Comparison of ENCODE assay signal across 1 cellular context in genomic region chr2:223944704-223945531, GRCh38.
A peak's percentile ranks its signal among the peaks of the same experiment; 100 is the strongest.
TF ChIP-seq lines count a peak whose summit lies in the region.

A gene with protein sequence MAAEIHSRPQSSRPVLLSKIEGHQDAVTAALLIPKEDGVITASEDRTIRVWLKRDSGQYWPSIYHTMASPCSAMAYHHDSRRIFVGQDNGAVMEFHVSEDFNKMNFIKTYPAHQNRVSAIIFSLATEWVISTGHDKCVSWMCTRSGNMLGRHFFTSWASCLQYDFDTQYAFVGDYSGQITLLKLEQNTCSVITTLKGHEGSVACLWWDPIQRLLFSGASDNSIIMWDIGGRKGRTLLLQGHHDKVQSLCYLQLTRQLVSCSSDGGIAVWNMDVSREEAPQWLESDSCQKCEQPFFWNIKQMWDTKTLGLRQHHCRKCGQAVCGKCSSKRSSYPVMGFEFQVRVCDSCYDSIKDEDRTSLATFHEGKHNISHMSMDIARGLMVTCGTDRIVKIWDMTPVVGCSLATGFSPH (minus strand): TSS chr2:223945335. CDS start chr2:223945284, 51 bp downstream.

TF ChIP-seq in HepG2, 621 proteins besides CTCF, POLR2A, EP300 and RAD21 (continued from another document and continues in another):
- TF ChIP-seq, protein P1, sequence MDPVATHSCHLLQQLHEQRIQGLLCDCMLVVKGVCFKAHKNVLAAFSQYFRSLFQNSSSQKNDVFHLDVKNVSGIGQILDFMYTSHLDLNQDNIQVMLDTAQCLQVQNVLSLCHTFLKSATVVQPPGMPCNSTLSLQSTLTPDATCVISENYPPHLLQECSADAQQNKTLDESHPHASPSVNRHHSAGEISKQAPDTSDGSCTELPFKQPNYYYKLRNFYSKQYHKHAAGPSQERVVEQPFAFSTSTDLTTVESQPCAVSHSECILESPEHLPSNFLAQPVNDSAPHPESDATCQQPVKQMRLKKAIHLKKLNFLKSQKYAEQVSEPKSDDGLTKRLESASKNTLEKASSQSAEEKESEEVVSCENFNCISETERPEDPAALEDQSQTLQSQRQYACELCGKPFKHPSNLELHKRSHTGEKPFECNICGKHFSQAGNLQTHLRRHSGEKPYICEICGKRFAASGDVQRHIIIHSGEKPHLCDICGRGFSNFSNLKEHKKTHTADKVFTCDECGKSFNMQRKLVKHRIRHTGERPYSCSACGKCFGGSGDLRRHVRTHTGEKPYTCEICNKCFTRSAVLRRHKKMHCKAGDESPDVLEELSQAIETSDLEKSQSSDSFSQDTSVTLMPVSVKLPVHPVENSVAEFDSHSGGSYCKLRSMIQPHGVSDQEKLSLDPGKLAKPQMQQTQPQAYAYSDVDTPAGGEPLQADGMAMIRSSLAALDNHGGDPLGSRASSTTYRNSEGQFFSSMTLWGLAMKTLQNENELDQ (CRISPR knock-in tag; IDR thresholded peaks at IDR 0.05; ENCODE audit: borderline replicate concordance) = peak; percentile 73; the same call in 1 of the 2 replicates
- TF ChIP-seq NCOA2 (CRISPR knock-in tag; IDR thresholded peaks at IDR 0.05) (peak; percentile 76), KDM4B (CRISPR knock-in tag; IDR thresholded peaks at IDR 0.05) (peak; percentile 83; the same call in 1 of the 2 replicates), AKAP8 (CRISPR knock-in tag; IDR thresholded peaks at IDR 0.05) (peak; percentile 94), ZFP90 (CRISPR knock-in tag; IDR thresholded peaks at IDR 0.05; ENCODE audit: borderline replicate concordance) (peak; percentile 96), ZNF34 (CRISPR knock-in tag; IDR thresholded peaks at IDR 0.05; ENCODE audit: borderline replicate concordance) (no peak), PCBP2 (optimal IDR thresholded peaks at IDR 0.05; ENCODE audit: low read depth, low read length, poor library complexity, severe bottlenecking) (no peak), RORA (CRISPR knock-in tag; IDR thresholded peaks at IDR 0.05) (no peak), ZNF275 (CRISPR knock-in tag; IDR thresholded peaks at IDR 0.05; ENCODE audit: borderline replicate concordance) (peak; percentile 78), ZKSCAN8 (CRISPR knock-in tag; IDR thresholded peaks at IDR 0.05; ENCODE audit: borderline replicate concordance) (peak; percentile 96), ZNF589 (CRISPR knock-in tag; conservative IDR thresholded peaks at IDR 0.05) (peak; percentile 93), PITX1 (CRISPR knock-in tag; IDR thresholded peaks at IDR 0.05) (peak; percentile 84), CBX1 (IDR thresholded peaks at IDR 0.05; ENCODE audit: low read depth) (peak; percentile 33), KLF11 (CRISPR knock-in tag; IDR thresholded peaks at IDR 0.05) (peak; percentile 73; the same call in 1 of the 2 replicates), NR2F6 (IDR thresholded peaks at IDR 0.05) (no peak), NR2F6 (CRISPR knock-in tag; IDR thresholded peaks at IDR 0.05) (peak; percentile 74), ZNF263 (CRISPR knock-in tag; IDR thresholded peaks at IDR 0.05) (peak; percentile 87), NONO (IDR thresholded peaks at IDR 0.05) (no peak), NONO (CRISPR knock-in tag; conservative IDR thresholded peaks at IDR 0.05) (peak; percentile 99), ZNF569 (CRISPR knock-in tag; IDR thresholded peaks at IDR 0.05; ENCODE audit: borderline replicate concordance) (no peak; the same call in 1 of the 2 replicates), POLR2G (IDR thresholded peaks at IDR 0.05; ENCODE audit: low read depth, low read length) (peak; percentile 93), ZNF296 (CRISPR knock-in tag; conservative IDR thresholded peaks at IDR 0.05) (peak; percentile 13; the same call in 1 of the 2 replicates), ZNF230 (CRISPR knock-in tag; IDR thresholded peaks at IDR 0.05) (peak; percentile 65; the same call in 1 of the 2 replicates), ZFP82 (CRISPR knock-in tag; IDR thresholded peaks at IDR 0.05; ENCODE audit: borderline replicate concordance) (no peak; the same call in 1 of the 2 replicates), FOXO1 (CRISPR knock-in tag; IDR thresholded peaks at IDR 0.05) (peak; percentile 91), SRY (CRISPR knock-in tag; IDR thresholded peaks at IDR 0.05) (peak; percentile 96), ZNF235 (CRISPR knock-in tag; IDR thresholded peaks at IDR 0.05; ENCODE audit: borderline replicate concordance) (peak; percentile 60; the same call in 1 of the 2 replicates), SIX4 (CRISPR knock-in tag; IDR thresholded peaks at IDR 0.05) (no peak; the same call in 1 of the 2 replicates), BRCA1 (CRISPR knock-in tag; IDR thresholded peaks at IDR 0.05) (peak; percentile 76; the same call in 1 of the 2 replicates), SP4 (CRISPR knock-in tag; IDR thresholded peaks at IDR 0.05) (peak; percentile 77; the same call in 1 of the 2 replicates), RBM39 (IDR thresholded peaks at IDR 0.05; ENCODE audit: low read depth, low read length, poor library complexity, severe bottlenecking) (peak; percentile 46)
- TF ChIP-seq, protein P2, sequence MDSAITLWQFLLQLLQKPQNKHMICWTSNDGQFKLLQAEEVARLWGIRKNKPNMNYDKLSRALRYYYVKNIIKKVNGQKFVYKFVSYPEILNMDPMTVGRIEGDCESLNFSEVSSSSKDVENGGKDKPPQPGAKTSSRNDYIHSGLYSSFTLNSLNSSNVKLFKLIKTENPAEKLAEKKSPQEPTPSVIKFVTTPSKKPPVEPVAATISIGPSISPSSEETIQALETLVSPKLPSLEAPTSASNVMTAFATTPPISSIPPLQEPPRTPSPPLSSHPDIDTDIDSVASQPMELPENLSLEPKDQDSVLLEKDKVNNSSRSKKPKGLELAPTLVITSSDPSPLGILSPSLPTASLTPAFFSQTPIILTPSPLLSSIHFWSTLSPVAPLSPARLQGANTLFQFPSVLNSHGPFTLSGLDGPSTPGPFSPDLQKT (CRISPR knock-in tag; IDR thresholded peaks at IDR 0.05; ENCODE audit: borderline replicate concordance) = peak; percentile 41; the same call in 1 of the 2 replicates
- TF ChIP-seq, protein P3, sequence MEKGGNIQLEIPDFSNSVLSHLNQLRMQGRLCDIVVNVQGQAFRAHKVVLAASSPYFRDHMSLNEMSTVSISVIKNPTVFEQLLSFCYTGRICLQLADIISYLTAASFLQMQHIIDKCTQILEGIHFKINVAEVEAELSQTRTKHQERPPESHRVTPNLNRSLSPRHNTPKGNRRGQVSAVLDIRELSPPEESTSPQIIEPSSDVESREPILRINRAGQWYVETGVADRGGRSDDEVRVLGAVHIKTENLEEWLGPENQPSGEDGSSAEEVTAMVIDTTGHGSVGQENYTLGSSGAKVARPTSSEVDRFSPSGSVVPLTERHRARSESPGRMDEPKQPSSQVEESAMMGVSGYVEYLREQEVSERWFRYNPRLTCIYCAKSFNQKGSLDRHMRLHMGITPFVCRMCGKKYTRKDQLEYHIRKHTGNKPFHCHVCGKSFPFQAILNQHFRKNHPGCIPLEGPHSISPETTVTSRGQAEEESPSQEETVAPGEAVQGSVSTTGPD (CRISPR knock-in tag; IDR thresholded peaks at IDR 0.05) = no peak
- TF ChIP-seq, protein P4, sequence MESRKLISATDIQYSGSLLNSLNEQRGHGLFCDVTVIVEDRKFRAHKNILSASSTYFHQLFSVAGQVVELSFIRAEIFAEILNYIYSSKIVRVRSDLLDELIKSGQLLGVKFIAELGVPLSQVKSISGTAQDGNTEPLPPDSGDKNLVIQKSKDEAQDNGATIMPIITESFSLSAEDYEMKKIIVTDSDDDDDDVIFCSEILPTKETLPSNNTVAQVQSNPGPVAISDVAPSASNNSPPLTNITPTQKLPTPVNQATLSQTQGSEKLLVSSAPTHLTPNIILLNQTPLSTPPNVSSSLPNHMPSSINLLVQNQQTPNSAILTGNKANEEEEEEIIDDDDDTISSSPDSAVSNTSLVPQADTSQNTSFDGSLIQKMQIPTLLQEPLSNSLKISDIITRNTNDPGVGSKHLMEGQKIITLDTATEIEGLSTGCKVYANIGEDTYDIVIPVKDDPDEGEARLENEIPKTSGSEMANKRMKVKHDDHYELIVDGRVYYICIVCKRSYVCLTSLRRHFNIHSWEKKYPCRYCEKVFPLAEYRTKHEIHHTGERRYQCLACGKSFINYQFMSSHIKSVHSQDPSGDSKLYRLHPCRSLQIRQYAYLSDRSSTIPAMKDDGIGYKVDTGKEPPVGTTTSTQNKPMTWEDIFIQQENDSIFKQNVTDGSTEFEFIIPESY (CRISPR knock-in tag; IDR thresholded peaks at IDR 0.05) = peak; percentile 74; the same call in 1 of the 2 replicates
- TF ChIP-seq, protein P5, sequence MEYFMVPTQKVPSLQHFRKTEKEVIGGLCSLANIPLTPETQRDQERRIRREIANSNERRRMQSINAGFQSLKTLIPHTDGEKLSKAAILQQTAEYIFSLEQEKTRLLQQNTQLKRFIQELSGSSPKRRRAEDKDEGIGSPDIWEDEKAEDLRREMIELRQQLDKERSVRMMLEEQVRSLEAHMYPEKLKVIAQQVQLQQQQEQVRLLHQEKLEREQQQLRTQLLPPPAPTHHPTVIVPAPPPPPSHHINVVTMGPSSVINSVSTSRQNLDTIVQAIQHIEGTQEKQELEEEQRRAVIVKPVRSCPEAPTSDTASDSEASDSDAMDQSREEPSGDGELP (IDR thresholded peaks at IDR 0.05; ENCODE audit: borderline replicate concordance, low read depth) = peak; percentile 100
- TF ChIP-seq, protein P6, sequence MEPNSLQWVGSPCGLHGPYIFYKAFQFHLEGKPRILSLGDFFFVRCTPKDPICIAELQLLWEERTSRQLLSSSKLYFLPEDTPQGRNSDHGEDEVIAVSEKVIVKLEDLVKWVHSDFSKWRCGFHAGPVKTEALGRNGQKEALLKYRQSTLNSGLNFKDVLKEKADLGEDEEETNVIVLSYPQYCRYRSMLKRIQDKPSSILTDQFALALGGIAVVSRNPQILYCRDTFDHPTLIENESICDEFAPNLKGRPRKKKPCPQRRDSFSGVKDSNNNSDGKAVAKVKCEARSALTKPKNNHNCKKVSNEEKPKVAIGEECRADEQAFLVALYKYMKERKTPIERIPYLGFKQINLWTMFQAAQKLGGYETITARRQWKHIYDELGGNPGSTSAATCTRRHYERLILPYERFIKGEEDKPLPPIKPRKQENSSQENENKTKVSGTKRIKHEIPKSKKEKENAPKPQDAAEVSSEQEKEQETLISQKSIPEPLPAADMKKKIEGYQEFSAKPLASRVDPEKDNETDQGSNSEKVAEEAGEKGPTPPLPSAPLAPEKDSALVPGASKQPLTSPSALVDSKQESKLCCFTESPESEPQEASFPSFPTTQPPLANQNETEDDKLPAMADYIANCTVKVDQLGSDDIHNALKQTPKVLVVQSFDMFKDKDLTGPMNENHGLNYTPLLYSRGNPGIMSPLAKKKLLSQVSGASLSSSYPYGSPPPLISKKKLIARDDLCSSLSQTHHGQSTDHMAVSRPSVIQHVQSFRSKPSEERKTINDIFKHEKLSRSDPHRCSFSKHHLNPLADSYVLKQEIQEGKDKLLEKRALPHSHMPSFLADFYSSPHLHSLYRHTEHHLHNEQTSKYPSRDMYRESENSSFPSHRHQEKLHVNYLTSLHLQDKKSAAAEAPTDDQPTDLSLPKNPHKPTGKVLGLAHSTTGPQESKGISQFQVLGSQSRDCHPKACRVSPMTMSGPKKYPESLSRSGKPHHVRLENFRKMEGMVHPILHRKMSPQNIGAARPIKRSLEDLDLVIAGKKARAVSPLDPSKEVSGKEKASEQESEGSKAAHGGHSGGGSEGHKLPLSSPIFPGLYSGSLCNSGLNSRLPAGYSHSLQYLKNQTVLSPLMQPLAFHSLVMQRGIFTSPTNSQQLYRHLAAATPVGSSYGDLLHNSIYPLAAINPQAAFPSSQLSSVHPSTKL (CRISPR knock-in tag; IDR thresholded peaks at IDR 0.05) = peak; percentile 89
- TF ChIP-seq, protein P7, sequence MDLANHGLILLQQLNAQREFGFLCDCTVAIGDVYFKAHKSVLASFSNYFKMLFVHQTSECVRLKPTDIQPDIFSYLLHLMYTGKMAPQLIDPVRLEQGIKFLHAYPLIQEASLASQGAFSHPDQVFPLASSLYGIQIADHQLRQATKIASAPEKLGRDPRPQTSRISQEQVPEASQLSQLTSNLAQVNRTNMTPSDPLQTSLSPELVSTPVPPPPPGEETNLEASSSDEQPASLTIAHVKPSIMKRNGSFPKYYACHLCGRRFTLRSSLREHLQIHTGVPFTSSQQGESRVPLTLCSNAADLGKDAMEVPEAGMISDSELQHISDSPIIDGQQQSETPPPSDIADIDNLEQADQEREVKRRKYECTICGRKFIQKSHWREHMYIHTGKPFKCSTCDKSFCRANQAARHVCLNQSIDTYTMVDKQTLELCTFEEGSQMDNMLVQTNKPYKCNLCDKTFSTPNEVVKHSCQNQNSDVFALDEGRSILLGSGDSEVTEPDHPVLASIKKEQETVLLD (CRISPR knock-in tag; IDR thresholded peaks at IDR 0.05; ENCODE audit: low read depth) = peak; percentile 75; the same call in 1 of the 2 replicates
